1 cellular context compared by ENCODE assay signal in the genomic region with DNA sequence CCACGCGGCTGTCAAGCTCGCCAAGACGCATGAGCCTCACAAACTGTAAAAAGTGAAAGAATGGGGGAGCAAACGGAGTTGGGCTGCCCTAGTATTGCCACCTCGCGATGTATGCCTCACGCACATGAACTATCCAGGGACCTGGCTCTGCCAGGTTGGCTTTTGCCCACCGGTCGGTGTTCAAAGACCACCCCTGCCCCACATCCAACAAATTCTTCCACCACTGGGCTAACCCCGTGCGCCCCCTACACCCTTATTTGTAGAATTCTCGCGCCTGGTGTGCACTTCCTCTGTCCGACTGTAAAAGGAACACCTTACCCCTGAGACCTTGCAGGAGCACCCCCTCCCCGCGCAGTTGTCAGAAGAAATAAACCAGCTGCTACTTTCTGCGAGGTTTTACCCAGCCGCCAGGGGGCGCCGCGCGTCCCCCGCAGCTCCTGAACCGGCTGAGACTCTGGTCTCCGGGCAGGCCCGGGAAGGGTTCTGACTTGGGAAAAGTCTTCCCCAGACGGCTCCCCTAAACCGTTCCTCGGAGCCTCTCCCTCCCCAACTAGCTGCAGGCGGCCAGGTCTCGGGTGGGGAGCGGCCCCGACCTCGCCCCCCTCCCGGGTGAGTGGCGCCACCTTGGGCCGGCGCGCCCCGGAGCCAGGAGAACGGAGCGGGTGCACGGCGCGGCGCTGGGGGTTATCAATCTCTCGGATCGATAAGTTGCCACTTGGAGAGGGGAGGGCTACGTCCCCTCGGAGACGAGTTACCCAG.
TF ChIP-seq lines count a peak whose summit lies in the region.

No MANE protein-coding gene starts in this region.

TF ChIP-seq in HepG2, 621 proteins besides CTCF, POLR2A, EP300 and RAD21 (continued from another document and continues in another):
- TF ChIP-seq MAF1 (CRISPR knock-in tag; IDR thresholded peaks at IDR 0.05; ENCODE audit: borderline replicate concordance) (no peak), FOXK1 (CRISPR knock-in tag; IDR thresholded peaks at IDR 0.05; ENCODE audit: borderline replicate concordance, low read depth) (no peak), KDM2A (CRISPR knock-in tag; IDR thresholded peaks at IDR 0.05; ENCODE audit: borderline replicate concordance, low read depth) (0 out of 2 replicates have a peak, but pooled peaks have one; percentile 31), STAG1 (CRISPR knock-in tag; IDR thresholded peaks at IDR 0.05) (peak; percentile 39; the same call in 1 of the 2 replicates), ZNF44 (CRISPR knock-in tag; IDR thresholded peaks at IDR 0.05) (no peak), MED1 (CRISPR knock-in tag; IDR thresholded peaks at IDR 0.05) (no peak), HIVEP1 (CRISPR knock-in tag; IDR thresholded peaks at IDR 0.05) (no peak), NR2F1 (CRISPR knock-in tag; IDR thresholded peaks at IDR 0.05) (no peak), ZNF547 (CRISPR knock-in tag; IDR thresholded peaks at IDR 0.05) (0 out of 2 replicates have a peak, but pooled peaks have one; percentile 37), PAX8 (CRISPR knock-in tag; IDR thresholded peaks at IDR 0.05; ENCODE audit: borderline replicate concordance) (no peak), ZNF446 (CRISPR knock-in tag; IDR thresholded peaks at IDR 0.05) (no peak), RBM39 (IDR thresholded peaks at IDR 0.05; ENCODE audit: low read depth, low read length, poor library complexity, severe bottlenecking) (no peak), PHF8 (CRISPR knock-in tag; IDR thresholded peaks at IDR 0.05) (no peak), KMT2B (CRISPR knock-in tag; IDR thresholded peaks at IDR 0.05) (no peak), ZFP1 (CRISPR knock-in tag; IDR thresholded peaks at IDR 0.05) (no peak), TOPORS (CRISPR knock-in tag; IDR thresholded peaks at IDR 0.05) (no peak), YEATS2 (CRISPR knock-in tag; IDR thresholded peaks at IDR 0.05; ENCODE audit: borderline replicate concordance) (no peak), ZNF335 (CRISPR knock-in tag; IDR thresholded peaks at IDR 0.05) (no peak), CCAR2 (optimal IDR thresholded peaks at IDR 0.05; ENCODE audit: low read depth, low read length) (no peak), ZNF296 (CRISPR knock-in tag; conservative IDR thresholded peaks at IDR 0.05) (no peak), NFYC (CRISPR knock-in tag; IDR thresholded peaks at IDR 0.05) (no peak), KLF15 (CRISPR knock-in tag; IDR thresholded peaks at IDR 0.05; ENCODE audit: borderline replicate concordance) (no peak), ZNF841 (CRISPR knock-in tag; IDR thresholded peaks at IDR 0.05; ENCODE audit: borderline replicate concordance) (no peak), ZNF777 (CRISPR knock-in tag; IDR thresholded peaks at IDR 0.05) (peak; percentile 33; the same call in 1 of the 2 replicates), JUND (CRISPR knock-in tag; IDR thresholded peaks at IDR 0.05) (no peak), SNAI1 (CRISPR knock-in tag; IDR thresholded peaks at IDR 0.05; ENCODE audit: borderline replicate concordance) (no peak), ZNF484 (CRISPR knock-in tag; IDR thresholded peaks at IDR 0.05; ENCODE audit: borderline replicate concordance, low read depth) (no peak), RARA (CRISPR knock-in tag; IDR thresholded peaks at IDR 0.05) (no peak), ZNF556 (CRISPR knock-in tag; IDR thresholded peaks at IDR 0.05; ENCODE audit: borderline replicate concordance) (no peak), ZNF775 (CRISPR knock-in tag; IDR thresholded peaks at IDR 0.05; ENCODE audit: borderline replicate concordance) (no peak), KLF16 (CRISPR knock-in tag; IDR thresholded peaks at IDR 0.05) (no peak), PHF5A (CRISPR knock-in tag; IDR thresholded peaks at IDR 0.05; ENCODE audit: low read depth, unreplicated experiment) (no peak), ZNF7 (CRISPR knock-in tag; IDR thresholded peaks at IDR 0.05) (no peak), ZNF746 (CRISPR knock-in tag; IDR thresholded peaks at IDR 0.05) (no peak; the same call in 1 of the 2 replicates), ZNF766 (CRISPR knock-in tag; IDR thresholded peaks at IDR 0.05; ENCODE audit: borderline replicate concordance) (no peak), NRL (CRISPR knock-in tag; IDR thresholded peaks at IDR 0.05; ENCODE audit: borderline replicate concordance) (no peak)
- TF ChIP-seq, protein P1, sequence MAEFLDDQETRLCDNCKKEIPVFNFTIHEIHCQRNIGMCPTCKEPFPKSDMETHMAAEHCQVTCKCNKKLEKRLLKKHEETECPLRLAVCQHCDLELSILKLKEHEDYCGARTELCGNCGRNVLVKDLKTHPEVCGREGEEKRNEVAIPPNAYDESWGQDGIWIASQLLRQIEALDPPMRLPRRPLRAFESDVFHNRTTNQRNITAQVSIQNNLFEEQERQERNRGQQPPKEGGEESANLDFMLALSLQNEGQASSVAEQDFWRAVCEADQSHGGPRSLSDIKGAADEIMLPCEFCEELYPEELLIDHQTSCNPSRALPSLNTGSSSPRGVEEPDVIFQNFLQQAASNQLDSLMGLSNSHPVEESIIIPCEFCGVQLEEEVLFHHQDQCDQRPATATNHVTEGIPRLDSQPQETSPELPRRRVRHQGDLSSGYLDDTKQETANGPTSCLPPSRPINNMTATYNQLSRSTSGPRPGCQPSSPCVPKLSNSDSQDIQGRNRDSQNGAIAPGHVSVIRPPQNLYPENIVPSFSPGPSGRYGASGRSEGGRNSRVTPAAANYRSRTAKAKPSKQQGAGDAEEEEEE (CRISPR knock-in tag; IDR thresholded peaks at IDR 0.05; ENCODE audit: borderline replicate concordance), result no peak
- TF ChIP-seq, protein P2, sequence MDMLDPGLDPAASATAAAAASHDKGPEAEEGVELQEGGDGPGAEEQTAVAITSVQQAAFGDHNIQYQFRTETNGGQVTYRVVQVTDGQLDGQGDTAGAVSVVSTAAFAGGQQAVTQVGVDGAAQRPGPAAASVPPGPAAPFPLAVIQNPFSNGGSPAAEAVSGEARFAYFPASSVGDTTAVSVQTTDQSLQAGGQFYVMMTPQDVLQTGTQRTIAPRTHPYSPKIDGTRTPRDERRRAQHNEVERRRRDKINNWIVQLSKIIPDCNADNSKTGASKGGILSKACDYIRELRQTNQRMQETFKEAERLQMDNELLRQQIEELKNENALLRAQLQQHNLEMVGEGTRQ (IDR thresholded peaks at IDR 0.05; ENCODE audit: low read depth, low read length), result no peak
- TF ChIP-seq, protein P2 (CRISPR knock-in tag; IDR thresholded peaks at IDR 0.05; ENCODE audit: borderline replicate concordance), result no peak
- TF ChIP-seq, protein P3, sequence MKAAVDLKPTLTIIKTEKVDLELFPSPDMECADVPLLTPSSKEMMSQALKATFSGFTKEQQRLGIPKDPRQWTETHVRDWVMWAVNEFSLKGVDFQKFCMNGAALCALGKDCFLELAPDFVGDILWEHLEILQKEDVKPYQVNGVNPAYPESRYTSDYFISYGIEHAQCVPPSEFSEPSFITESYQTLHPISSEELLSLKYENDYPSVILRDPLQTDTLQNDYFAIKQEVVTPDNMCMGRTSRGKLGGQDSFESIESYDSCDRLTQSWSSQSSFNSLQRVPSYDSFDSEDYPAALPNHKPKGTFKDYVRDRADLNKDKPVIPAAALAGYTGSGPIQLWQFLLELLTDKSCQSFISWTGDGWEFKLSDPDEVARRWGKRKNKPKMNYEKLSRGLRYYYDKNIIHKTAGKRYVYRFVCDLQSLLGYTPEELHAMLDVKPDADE (CRISPR knock-in tag; IDR thresholded peaks at IDR 0.05), result no peak
- TF ChIP-seq, protein P4, sequence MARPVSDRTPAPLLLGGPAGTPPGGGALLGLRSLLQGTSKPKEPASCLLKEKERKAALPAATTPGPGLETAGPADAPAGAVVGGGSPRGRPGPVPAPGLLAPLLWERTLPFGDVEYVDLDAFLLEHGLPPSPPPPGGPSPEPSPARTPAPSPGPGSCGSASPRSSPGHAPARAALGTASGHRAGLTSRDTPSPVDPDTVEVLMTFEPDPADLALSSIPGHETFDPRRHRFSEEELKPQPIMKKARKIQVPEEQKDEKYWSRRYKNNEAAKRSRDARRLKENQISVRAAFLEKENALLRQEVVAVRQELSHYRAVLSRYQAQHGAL (CRISPR knock-in tag; IDR thresholded peaks at IDR 0.05; ENCODE audit: not compliant biosample characterization), result no peak
- TF ChIP-seq, protein P5, sequence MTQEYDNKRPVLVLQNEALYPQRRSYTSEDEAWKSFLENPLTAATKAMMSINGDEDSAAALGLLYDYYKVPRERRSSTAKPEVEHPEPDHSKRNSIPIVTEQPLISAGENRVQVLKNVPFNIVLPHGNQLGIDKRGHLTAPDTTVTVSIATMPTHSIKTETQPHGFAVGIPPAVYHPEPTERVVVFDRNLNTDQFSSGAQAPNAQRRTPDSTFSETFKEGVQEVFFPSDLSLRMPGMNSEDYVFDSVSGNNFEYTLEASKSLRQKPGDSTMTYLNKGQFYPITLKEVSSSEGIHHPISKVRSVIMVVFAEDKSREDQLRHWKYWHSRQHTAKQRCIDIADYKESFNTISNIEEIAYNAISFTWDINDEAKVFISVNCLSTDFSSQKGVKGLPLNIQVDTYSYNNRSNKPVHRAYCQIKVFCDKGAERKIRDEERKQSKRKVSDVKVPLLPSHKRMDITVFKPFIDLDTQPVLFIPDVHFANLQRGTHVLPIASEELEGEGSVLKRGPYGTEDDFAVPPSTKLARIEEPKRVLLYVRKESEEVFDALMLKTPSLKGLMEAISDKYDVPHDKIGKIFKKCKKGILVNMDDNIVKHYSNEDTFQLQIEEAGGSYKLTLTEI (CRISPR knock-in tag; conservative IDR thresholded peaks at IDR 0.05), result no peak
- TF ChIP-seq, protein P6, sequence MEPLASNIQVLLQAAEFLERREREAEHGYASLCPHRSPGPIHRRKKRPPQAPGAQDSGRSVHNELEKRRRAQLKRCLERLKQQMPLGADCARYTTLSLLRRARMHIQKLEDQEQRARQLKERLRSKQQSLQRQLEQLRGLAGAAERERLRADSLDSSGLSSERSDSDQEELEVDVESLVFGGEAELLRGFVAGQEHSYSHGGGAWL (CRISPR knock-in tag; IDR thresholded peaks at IDR 0.05), result 0 out of 2 replicates have a peak, but pooled peaks have one; percentile 9
- TF ChIP-seq, protein P7, sequence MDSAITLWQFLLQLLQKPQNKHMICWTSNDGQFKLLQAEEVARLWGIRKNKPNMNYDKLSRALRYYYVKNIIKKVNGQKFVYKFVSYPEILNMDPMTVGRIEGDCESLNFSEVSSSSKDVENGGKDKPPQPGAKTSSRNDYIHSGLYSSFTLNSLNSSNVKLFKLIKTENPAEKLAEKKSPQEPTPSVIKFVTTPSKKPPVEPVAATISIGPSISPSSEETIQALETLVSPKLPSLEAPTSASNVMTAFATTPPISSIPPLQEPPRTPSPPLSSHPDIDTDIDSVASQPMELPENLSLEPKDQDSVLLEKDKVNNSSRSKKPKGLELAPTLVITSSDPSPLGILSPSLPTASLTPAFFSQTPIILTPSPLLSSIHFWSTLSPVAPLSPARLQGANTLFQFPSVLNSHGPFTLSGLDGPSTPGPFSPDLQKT (CRISPR knock-in tag; IDR thresholded peaks at IDR 0.05; ENCODE audit: borderline replicate concordance), result no peak
- TF ChIP-seq, protein P8, sequence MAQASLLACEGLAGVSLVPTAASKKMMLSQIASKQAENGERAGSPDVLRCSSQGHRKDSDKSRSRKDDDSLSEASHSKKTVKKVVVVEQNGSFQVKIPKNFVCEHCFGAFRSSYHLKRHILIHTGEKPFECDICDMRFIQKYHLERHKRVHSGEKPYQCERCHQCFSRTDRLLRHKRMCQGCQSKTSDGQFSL (CRISPR knock-in tag; IDR thresholded peaks at IDR 0.05), result 0 out of 2 replicates have a peak, but pooled peaks have one; percentile 18
- TF ChIP-seq, protein P9, sequence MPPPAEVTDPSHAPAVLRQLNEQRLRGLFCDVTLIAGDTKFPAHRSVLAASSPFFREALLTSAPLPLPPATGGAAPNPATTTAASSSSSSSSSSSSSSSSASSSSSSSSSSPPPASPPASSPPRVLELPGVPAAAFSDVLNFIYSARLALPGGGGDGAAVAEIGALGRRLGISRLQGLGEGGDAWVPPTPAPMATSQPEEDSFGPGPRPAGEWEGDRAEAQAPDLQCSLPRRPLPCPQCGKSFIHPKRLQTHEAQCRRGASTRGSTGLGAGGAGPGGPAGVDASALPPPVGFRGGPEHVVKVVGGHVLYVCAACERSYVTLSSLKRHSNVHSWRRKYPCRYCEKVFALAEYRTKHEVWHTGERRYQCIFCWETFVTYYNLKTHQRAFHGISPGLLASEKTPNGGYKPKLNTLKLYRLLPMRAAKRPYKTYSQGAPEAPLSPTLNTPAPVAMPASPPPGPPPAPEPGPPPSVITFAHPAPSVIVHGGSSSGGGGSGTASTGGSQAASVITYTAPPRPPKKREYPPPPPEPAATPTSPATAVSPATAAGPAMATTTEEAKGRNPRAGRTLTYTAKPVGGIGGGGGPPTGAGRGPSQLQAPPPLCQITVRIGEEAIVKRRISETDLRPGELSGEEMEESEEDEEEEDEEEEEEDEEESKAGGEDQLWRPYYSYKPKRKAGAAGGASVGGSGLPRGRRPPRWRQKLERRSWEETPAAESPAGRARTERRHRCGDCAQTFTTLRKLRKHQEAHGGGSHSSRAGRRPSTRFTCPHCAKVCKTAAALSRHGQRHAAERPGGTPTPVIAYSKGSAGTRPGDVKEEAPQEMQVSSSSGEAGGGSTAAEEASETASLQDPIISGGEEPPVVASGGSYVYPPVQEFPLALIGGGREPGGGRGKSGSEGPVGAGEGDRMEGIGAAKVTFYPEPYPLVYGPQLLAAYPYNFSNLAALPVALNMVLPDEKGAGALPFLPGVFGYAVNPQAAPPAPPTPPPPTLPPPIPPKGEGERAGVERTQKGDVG (CRISPR knock-in tag; IDR thresholded peaks at IDR 0.05; ENCODE audit: borderline replicate concordance), result no peak
- TF ChIP-seq, protein P10, sequence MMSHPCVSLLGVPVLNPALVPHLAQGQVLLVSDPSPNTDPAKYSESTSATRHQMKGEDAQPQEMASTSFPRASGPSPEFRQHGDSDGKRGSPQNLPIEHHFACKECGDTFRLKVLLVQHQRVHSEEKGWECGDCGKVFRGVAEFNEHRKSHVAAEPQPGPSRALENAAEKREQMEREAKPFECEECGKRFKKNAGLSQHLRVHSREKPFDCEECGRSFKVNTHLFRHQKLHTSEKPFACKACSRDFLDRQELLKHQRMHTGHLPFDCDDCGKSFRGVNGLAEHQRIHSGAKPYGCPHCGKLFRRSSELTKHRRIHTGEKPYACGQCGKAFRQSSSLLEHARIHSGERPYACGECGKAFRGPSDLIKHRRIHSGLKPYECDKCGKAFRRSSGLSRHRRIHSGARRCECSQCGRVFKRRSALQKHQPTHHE (CRISPR knock-in tag; IDR thresholded peaks at IDR 0.05; ENCODE audit: borderline replicate concordance), result no peak
- TF ChIP-seq, protein P11, sequence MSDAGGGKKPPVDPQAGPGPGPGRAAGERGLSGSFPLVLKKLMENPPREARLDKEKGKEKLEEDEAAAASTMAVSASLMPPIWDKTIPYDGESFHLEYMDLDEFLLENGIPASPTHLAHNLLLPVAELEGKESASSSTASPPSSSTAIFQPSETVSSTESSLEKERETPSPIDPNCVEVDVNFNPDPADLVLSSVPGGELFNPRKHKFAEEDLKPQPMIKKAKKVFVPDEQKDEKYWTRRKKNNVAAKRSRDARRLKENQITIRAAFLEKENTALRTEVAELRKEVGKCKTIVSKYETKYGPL (CRISPR knock-in tag; IDR thresholded peaks at IDR 0.05), result no peak
